34 cellular contexts compared by ENCODE assay signal in genomic region chrY:21370494-21370893, GRCh38.
"Had no signal": no experiment of that assay in that cellular context is flagged by ENCODE, and none has a peak within 500 bp of the region (broad histone marks: within the 10 kb centered on the region; RNA-seq: fewer than 3 reads in every experiment).

No MANE protein-coding gene starts in this region.

- H3K36me3 ChIP-seq: MG63 had no signal

- H3K4me3 ChIP-seq: MG63 had no signal

- DNase-seq: Karpas-422, Kasumi-1, MG63, MM.1S, MV-4-11, NCI-H1048, NCI-H1092, NCI-H1092 treated with DMSO at 0.1 percent for 48 hours, NCI-H1105, NCI-H1105 treated with DMSO at 0.1 percent for 48 hours, NCI-H1417, NCI-H1417 treated with DMSO at 0.1 percent for 48 hours, NCI-H1436, NCI-H1436 treated with DMSO at 0.1 percent for 48 hours, NCI-H146, NCI-H1694, NCI-H1694 treated with DMSO at 0.1 percent for 48 hours, NCI-H187, NCI-H187 treated with DMSO at 0.1 percent for 48 hours, NCI-H1930, NCI-H2029, NCI-H2029 treated with DMSO at 0.1 percent for 48 hours, NCI-H2081, NCI-H2081 treated with DMSO at 0.1 percent for 48 hours, NCI-H2107, NCI-H2171, NCI-H2171 treated with DMSO at 0.1 percent for 48 hours, NCI-H2227 treated with DMSO at 0.1 percent for 48 hours, NCI-H226, NCI-H345, NCI-H446, NCI-H446 treated with DMSO at 0.1 percent for 48 hours, NCI-H510A, NCI-H510A treated with DMSO at 0.1 percent for 48 hours had no signal

- H3K9me3 ChIP-seq: MG63 had no signal

- H3K27me3 ChIP-seq: MG63 had no signal
